Comparison of ENCODE assay signal across 25 cellular contexts in genomic region chr21:34116569-34116968, GRCh38. TPM values are rescaled to one million over a fixed set of nuclear protein-coding genes. Genes with fewer than 3 reads are reported as not detected.
DNase-seq lines count a peak whose midpoint lies in the region; ATAC-seq, FAIRE-seq and TF ChIP-seq lines count a peak whose summit lies in the region.
"Had no signal": no experiment of that assay in that cellular context is flagged by ENCODE, and none has a peak within 500 bp of the region (broad histone marks: within the 10 kb centered on the region; RNA-seq: fewer than 3 reads in every experiment).

No MANE protein-coding gene starts in this region.

- FAIRE-seq in small intestine (lab: Jason Lieb, UNC) = no peak
- FAIRE-seq: RCC 7860 had no signal

- TF ChIP-seq CTCF in HEK293 (tag by site-specific recombination; IDR thresholded peaks at IDR 0.05) = no peak
- TF ChIP-seq CTCF in hepatocyte (IDR thresholded peaks at IDR 0.05; ENCODE audit: poor library complexity) = no peak
- TF ChIP-seq CTCF in GM10266 (IDR thresholded peaks at IDR 0.05; ENCODE audit: control insufficient read depth, insufficient read depth, low read depth, missing control alignments) = no peak

- H3K4me3 ChIP-seq in HEK293 (ENCODE audit: low read depth, low read length) = no peak overlapping the region
- no peak overlapping the region for H3K4me3 ChIP-seq in hepatocyte
- no peak overlapping the region for H3K4me3 ChIP-seq in small intestine (ENCODE audit: low read depth in 1 of 2, low read length in 2 of 2)
- H3K4me3 ChIP-seq: BLaER1 treated with 17β-estradiol and CSF1 and Interleukin-3, amounts not matched to agents 10 nM and 100 nM; SJCRH30 had no signal

- no peaks in the 10 kb centered on the region for H3K9me3 Mint-ChIP-seq in activated CD4-positive, alpha-beta T cell treated with anti-CD3 and anti-CD28 coated beads, Interleukin-2, amount 10 ng/mL, durations not matched to agents 24 days and 14 days
- H3K9me3 Mint-ChIP-seq: CD8-positive, alpha-beta memory T cell; IgD-negative memory B cell had no signal

- no peak overlapping the region for H3K4me3 Mint-ChIP-seq in activated CD4-positive, alpha-beta T cell treated with anti-CD3 and anti-CD28 coated beads, Interleukin-2, amount 10 ng/mL, durations not matched to agents 24 days and 14 days
- H3K4me3 Mint-ChIP-seq: CD8-positive, alpha-beta memory T cell; IgD-negative memory B cell had no signal

- CTCF ChIA-PET in HEK293 (lab: Yijun Ruan, JAX) = interaction anchor here (0.7 to 1.0 kb wide), 3 partner anchors 12 to 231 kb away, joined by 3 read pairs; no protein-coding TSS in a partner anchor

- WGBS in hepatocyte (ENCODE audit: low lambda C conversion rate, missing lambda C conversion rate) = 71% methylated on average over 3 of the region's 3 CpGs
- 29 to 62% (median 44%) methylated on average over 3 of the region's 3 CpGs for WGBS in small intestine, 3 donors

- POLR2A ChIA-PET in HEK293 (lab: Yijun Ruan, JAX) = no interaction called here

- no peak overlapping the region for H2AFZ ChIP-seq in hepatocyte

- H3K36me3 Mint-ChIP-seq in activated CD4-positive, alpha-beta T cell treated with anti-CD3 and anti-CD28 coated beads, Interleukin-2, amount 10 ng/mL, durations not matched to agents 24 days and 14 days (ENCODE audit: low read depth) = peaks cover 61% of the 10 kb centered on the region

- H3K27me3 Mint-ChIP-seq in activated CD4-positive, alpha-beta T cell treated with anti-CD3 and anti-CD28 coated beads, Interleukin-2, amount 10 ng/mL, durations not matched to agents 24 days and 14 days = no peaks in the 10 kb centered on the region
- H3K27me3 Mint-ChIP-seq: CD8-positive, alpha-beta memory T cell; IgD-negative memory B cell had no signal

- H3K27me3 ChIP-seq in hepatocyte (no peaks in the 10 kb centered on the region), small intestine (ENCODE audit: control insufficient read depth in 2 of 2, insufficient read depth in 2 of 2, low read length in 2 of 2) (no peaks in the 10 kb centered on the region)
- H3K27me3 ChIP-seq: BLaER1 treated with 17β-estradiol and CSF1 and Interleukin-3, amounts not matched to agents 10 nM and 100 nM; SJCRH30 had no signal

- peak overlapping the region; percentile 54 for H3K27ac Mint-ChIP-seq in activated CD4-positive, alpha-beta T cell treated with anti-CD3 and anti-CD28 coated beads, Interleukin-2, amount 10 ng/mL, durations not matched to agents 24 days and 14 days
- H3K27ac Mint-ChIP-seq: IgD-negative memory B cell had no signal

- peaks cover 8% of the 10 kb centered on the region; the same call in 1 of the 2 replicates for H3K4me1 ChIP-seq in HEK293 (ENCODE audit: control insufficient read depth, insufficient read depth, low read length)
- no peaks in the 10 kb centered on the region for H3K4me1 ChIP-seq in hepatocyte (ENCODE audit: insufficient read depth)
- H3K4me1 ChIP-seq in small intestine (ENCODE audit: control insufficient read depth in 2 of 2, insufficient read depth in 1 of 2, low read depth in 1 of 2, low read length in 1 of 2) = peaks cover 0 to 2% of the 10 kb centered on the region in 2 donors
- H3K4me1 ChIP-seq: SJCRH30 had no signal

- intact Hi-C loops in activated CD4-positive, alpha-beta T cell treated with anti-CD3 and anti-CD28 coated beads, Interleukin-2, amount 10 ng/mL, durations not matched to agents 24 days and 14 days (cut with micrococcal nuclease) = no loop called here

- no peaks in the 10 kb centered on the region for H3K9me2 ChIP-seq in hepatocyte (replicated peaks; ENCODE audit: insufficient read depth)

- no peak for DNase-seq in activated CD4-positive, alpha-beta T cell treated with anti-CD3 and anti-CD28 coated beads, Interleukin-2, amount 10 ng/mL, durations not matched to agents 24 days and 14 days
- DNase-seq in activated CD4-positive, alpha-beta T cell treated with anti-CD3 and anti-CD28 coated beads for 1 hour = no peak
- DNase-seq in hepatocyte (ENCODE audit: low spot score) = peak; percentile 61
- DNase-seq in small intestine = peak; percentile 93
- no peak for DNase-seq in GM10266 (ENCODE audit: extremely low spot score)
- no peak for DNase-seq in AML-193 (lab: John Stamatoyannopoulos, UW)
- DNase-seq: ACHN; CD8-positive, alpha-beta memory T cell; DMS53; GF-D8; GOT3; MV-4-11; NCI-H1694; NCI-H2081 treated with DMSO at 0.1 percent for 48 hours; NCI-H2171 treated with DMSO at 0.1 percent for 48 hours; NCI-H524 treated with DMSO at 0.1 percent for 48 hours; OCI-M1 had no signal

- H3K79me2 ChIP-seq in hepatocyte = peaks cover 90% of the 10 kb centered on the region

- no peaks in the 10 kb centered on the region for H3K36me3 ChIP-seq in HEK293 (ENCODE audit: control insufficient read depth in 2 of 2, insufficient read depth in 1 of 2, low read length in 2 of 2)
- no peaks in the 10 kb centered on the region for H3K36me3 ChIP-seq in hepatocyte (replicated peaks; ENCODE audit: insufficient read depth, low read depth)
- H3K36me3 ChIP-seq in small intestine (ENCODE audit: control insufficient read depth in 2 of 2, insufficient read depth in 2 of 2, low read length in 2 of 2) = no peaks in the 10 kb centered on the region
- H3K36me3 ChIP-seq: SJCRH30 had no signal

- ATAC-seq in GM18505 (IDR thresholded peaks at IDR 0.05; ENCODE audit: unreplicated experiment) = no peak
- ATAC-seq: HCT116 had no signal

- H3K4me2 ChIP-seq in hepatocyte = peak overlapping the region; percentile 32
- H3K4me2 ChIP-seq: BLaER1 treated with 17β-estradiol and CSF1 and Interleukin-3, amounts not matched to agents 10 nM and 100 nM had no signal

- H3K27ac ChIP-seq in HEK293 (ENCODE audit: extremely low read depth, low read depth, low read length) (no peak overlapping the region), hepatocyte (peak overlapping the region; percentile 31), small intestine (ENCODE audit: low read depth in 1 of 2, low read length in 1 of 2) (peak overlapping the region in 1 of 2 donors; percentile 2)
- H3K27ac ChIP-seq: 22Rv1; BLaER1 treated with 17β-estradiol and CSF1 and Interleukin-3, amounts not matched to agents 10 nM and 100 nM; SJCRH30 had no signal

- no peak for TF ChIP-seq POLR2A in GM18505 (IDR thresholded peaks at IDR 0.05; ENCODE audit: borderline replicate concordance, extremely low read depth, insufficient read depth, insufficient read length)

- peaks cover 2% of the 10 kb centered on the region for H4K20me1 ChIP-seq in hepatocyte (ENCODE audit: insufficient read depth, poor library complexity, severe bottlenecking)

- H3K4me1 Mint-ChIP-seq in activated CD4-positive, alpha-beta T cell treated with anti-CD3 and anti-CD28 coated beads, Interleukin-2, amount 10 ng/mL, durations not matched to agents 24 days and 14 days = peaks cover 35% of the 10 kb centered on the region

- no peaks in the 10 kb centered on the region for H3K9me3 ChIP-seq in HEK293 (ENCODE audit: control insufficient read depth, insufficient read depth, low read depth, low read length)
- H3K9me3 ChIP-seq in hepatocyte (ENCODE audit: low read depth) = no peaks in the 10 kb centered on the region
- H3K9me3 ChIP-seq in small intestine (ENCODE audit: control insufficient read depth, low read depth) = no peaks in the 10 kb centered on the region
- H3K9me3 ChIP-seq: SJCRH30 had no signal

TF ChIP-seq in HEK293, 187 proteins besides CTCF, POLR2A, EP300 and RAD21:
- TF ChIP-seq SETDB1 (IDR thresholded peaks at IDR 0.05; ENCODE audit: insufficient read length, low read length) (peak; percentile 57), TRIM28 (IDR thresholded peaks at IDR 0.05; ENCODE audit: borderline replicate concordance, low read length) (peak; percentile 92; the same call in 1 of the 2 replicates), ZNF311 (tag by site-specific recombination; IDR thresholded peaks at IDR 0.05; ENCODE audit: borderline replicate concordance) (no peak)
TF ChIP-seq in HEK293: peak in this region for 2.

RNA-seq across cellular contexts. Expression of gene MRPS6, which starts 43.2 kb away (rescaled TPM):
- 151 and 154 TPM in 2 replicates for total RNA-seq in activated CD4-positive, alpha-beta T cell treated with anti-CD3 and anti-CD28 coated beads, Interleukin-2, amount 10 ng/mL, durations not matched to agents 24 days and 14 days
- 54.9 and 72.3 TPM in 2 replicates for total RNA-seq in hepatocyte
- polyA plus RNA-seq in hepatocyte (188 and 201 TPM in 2 replicates), small intestine (10 to 100 TPM; 47.0 to 59.7 (median 57.8) TPM)

RNA-seq across cellular contexts. Expression of gene SLC5A3, which starts 43.2 kb away (rescaled TPM):
- 52.8 and 55.4 TPM in 2 replicates for total RNA-seq in activated CD4-positive, alpha-beta T cell treated with anti-CD3 and anti-CD28 coated beads, Interleukin-2, amount 10 ng/mL, durations not matched to agents 24 days and 14 days
- total RNA-seq in hepatocyte = 64.0 and 67.1 TPM in 2 replicates
- polyA plus RNA-seq in hepatocyte (8.1 and 9.2 TPM in 2 replicates), small intestine (1 to 10 TPM in 1 of 3 donors, under 1 TPM in 2; 0.54 to 2.2 (median 0.89) TPM)

Comparison
In these comparisons a context has a peak if more than half of its experiments do, and no peak if none do; other contexts are left out.
1. DNase-seq: peak in hepatocyte (single experiment) and small intestine (single experiment); none in activated CD4-positive, alpha-beta T cell treated with anti-CD3 and anti-CD28 coated beads, Interleukin-2, amount 10 ng/mL, durations not matched to agents 24 days and 14 days (single experiment), activated CD4-positive, alpha-beta T cell treated with anti-CD3 and anti-CD28 coated beads for 1 hour (single experiment), GM10266 (single experiment) and AML-193 (0 of 2).